ENCODE assay signal across 32 cellular contexts in genomic region chr5:179936976-179937681, GRCh38.
"Had no signal": no experiment of that assay in that cellular context is flagged by ENCODE, and none has a peak within 500 bp of the region (broad histone marks: within the 10 kb centered on the region; RNA-seq: fewer than 3 reads in every experiment).

No MANE protein-coding gene starts in this region.

- H3K4me1 ChIP-seq: SJSA1 had no signal

- ATAC-seq: activated CD4-positive, alpha-beta T cell treated with anti-CD3 and anti-CD28 coated beads for 36 hours; activated CD4-positive, CD25-positive, alpha-beta regulatory T cell treated with anti-CD3 and anti-CD28 coated beads, Interleukin-2, amount 50 U/mL, for 24 hours; activated T-cell treated with anti-CD3 and anti-CD28 coated beads, Interleukin-2, amount 50 U/mL, for 72 hours; activated T-helper 17 cell treated with anti-CD3 and anti-CD28 coated beads, Interleukin-2, amount 50 U/mL, for 72 hours; Panc1; WTC11 had no signal

- H3K27ac Mint-ChIP-seq: activated CD4-positive, alpha-beta memory T cell treated with anti-CD3 and anti-CD28 coated beads for 36 hours; activated CD4-positive, alpha-beta T cell treated with anti-CD3 and anti-CD28 coated beads for 36 hours; activated naive CD4-positive, alpha-beta T cell treated with anti-CD3 and anti-CD28 coated beads, Interleukin-2, amount 50 U/mL, for 24 hours; activated naive CD8-positive, alpha-beta T cell treated with anti-CD3 and anti-CD28 coated beads, Interleukin-2, amount 10 ng/mL, durations not matched to agents 7 days and 5 days; activated T-cell treated with anti-CD3 and anti-CD28 coated beads, Interleukin-2, amount 50 U/mL, for 72 hours; activated T-helper 17 cell treated with anti-CD3 and anti-CD28 coated beads, Interleukin-2, amount 50 U/mL, for 72 hours; brain; T-helper 1 cell treated with Interleukin-12 subunit alpha and Interleukin-12 subunit beta and Interleukin-4 antibody, amounts not matched to agents 30 μg/mL and 1 μg/mL, for 36 hours; T-helper 2 cell treated with Interferon-gamma antibody and Interleukin-4, amounts not matched to agents 5 μg/mL and 100 μg/mL, for 36 hours; WTC11 had no signal

- H3K4me3 ChIP-seq: SJSA1 had no signal

- H3K9me3 ChIP-seq: SK-N-SH had no signal

- FAIRE-seq: bronchial epithelial cell had no signal

- H3K36me3 ChIP-seq: SJSA1 had no signal

- H3K36me3 Mint-ChIP-seq: activated CD4-positive, alpha-beta memory T cell treated with anti-CD3 and anti-CD28 coated beads for 36 hours; activated naive CD8-positive, alpha-beta T cell treated with anti-CD3 and anti-CD28 coated beads, Interleukin-2, amount 10 ng/mL, durations not matched to agents 7 days and 5 days; WTC11 had no signal

- H3K27me3 Mint-ChIP-seq: activated CD4-positive, alpha-beta T cell treated with anti-CD3 and anti-CD28 coated beads for 36 hours; activated naive CD4-positive, alpha-beta T cell treated with anti-CD3 and anti-CD28 coated beads, Interleukin-2, amount 50 U/mL, for 24 hours; brain had no signal

- H3K27ac ChIP-seq: SJSA1 had no signal

- H3K9me3 Mint-ChIP-seq: activated CD4-positive, alpha-beta memory T cell treated with anti-CD3 and anti-CD28 coated beads for 36 hours; activated naive CD4-positive, alpha-beta T cell treated with anti-CD3 and anti-CD28 coated beads, Interleukin-2, amount 50 U/mL, for 24 hours; activated naive CD8-positive, alpha-beta T cell treated with anti-CD3 and anti-CD28 coated beads, Interleukin-2, amount 10 ng/mL, durations not matched to agents 7 days and 5 days; activated T-cell treated with anti-CD3 and anti-CD28 coated beads, Interleukin-2, amount 50 U/mL, for 72 hours; activated T-helper 17 cell treated with anti-CD3 and anti-CD28 coated beads, Interleukin-2, amount 50 U/mL, for 72 hours; T-helper 1 cell treated with Interleukin-12 subunit alpha and Interleukin-12 subunit beta and Interleukin-4 antibody, amounts not matched to agents 30 μg/mL and 1 μg/mL, for 36 hours; T-helper 2 cell treated with Interferon-gamma antibody and Interleukin-4, amounts not matched to agents 5 μg/mL and 100 μg/mL, for 36 hours had no signal

- H3K9ac ChIP-seq: SK-N-SH had no signal

- H3K4me1 Mint-ChIP-seq: activated CD4-positive, alpha-beta T cell treated with anti-CD3 and anti-CD28 coated beads for 36 hours; activated naive CD4-positive, alpha-beta T cell treated with anti-CD3 and anti-CD28 coated beads, Interleukin-2, amount 50 U/mL, for 24 hours; activated naive CD8-positive, alpha-beta T cell treated with anti-CD3 and anti-CD28 coated beads, Interleukin-2, amount 10 ng/mL, durations not matched to agents 7 days and 5 days; activated T-helper 17 cell treated with anti-CD3 and anti-CD28 coated beads, Interleukin-2, amount 50 U/mL, for 72 hours; brain; WTC11 had no signal

- H3K4me2 ChIP-seq: SK-N-SH had no signal

- DNase-seq: activated CD4-positive, alpha-beta memory T cell treated with anti-CD3 and anti-CD28 coated beads for 36 hours; activated CD4-positive, alpha-beta T cell treated with anti-CD3 and anti-CD28 coated beads for 36 hours; activated CD4-positive, alpha-beta T cell treated with anti-CD3 and anti-CD28 coated beads, Interleukin-2, amount 50 U/mL, for 1 hour; activated CD8-positive, alpha-beta memory T cell treated with anti-CD3 and anti-CD28 coated beads, Interleukin-2, amount 50 U/mL, for 48 hours; activated gamma-delta T cell; activated naive CD4-positive, alpha-beta T cell treated with Interleukin-2 at 50 U/mL for 16 hours; activated naive CD8-positive, alpha-beta T cell treated with anti-CD3 and anti-CD28 coated beads, Interleukin-2, amount 10 ng/mL, durations not matched to agents 7 days and 5 days; activated T-cell treated with anti-CD3 and anti-CD28 coated beads, Interleukin-2, amount 50 U/mL, for 72 hours; amygdala; caudate nucleus; cerebellar nuclear complex; MM.1S; MV-4-11; NCI-H1092; NCI-H1436 treated with DMSO at 0.1 percent for 48 hours; NCI-H1694 treated with DMSO at 0.1 percent for 48 hours; NCI-H2029; NCI-H345; NCI-H524 treated with DMSO at 0.1 percent for 48 hours; RPMI8226; SHP77 treated with DMSO at 0.1 percent for 48 hours; SK-N-SH had no signal

- H3K4me3 Mint-ChIP-seq: activated CD4-positive, alpha-beta memory T cell treated with anti-CD3 and anti-CD28 coated beads for 36 hours; activated CD4-positive, alpha-beta T cell treated with anti-CD3 and anti-CD28 coated beads for 36 hours; activated naive CD4-positive, alpha-beta T cell treated with anti-CD3 and anti-CD28 coated beads, Interleukin-2, amount 50 U/mL, for 24 hours; activated naive CD8-positive, alpha-beta T cell treated with anti-CD3 and anti-CD28 coated beads, Interleukin-2, amount 10 ng/mL, durations not matched to agents 7 days and 5 days; activated T-cell treated with anti-CD3 and anti-CD28 coated beads, Interleukin-2, amount 50 U/mL, for 72 hours; activated T-helper 17 cell treated with anti-CD3 and anti-CD28 coated beads, Interleukin-2, amount 50 U/mL, for 72 hours; brain; T-helper 1 cell treated with Interleukin-12 subunit alpha and Interleukin-12 subunit beta and Interleukin-4 antibody, amounts not matched to agents 30 μg/mL and 1 μg/mL, for 36 hours; T-helper 2 cell treated with Interferon-gamma antibody and Interleukin-4, amounts not matched to agents 5 μg/mL and 100 μg/mL, for 36 hours; WTC11 had no signal
